30 cellular contexts compared by ENCODE assay signal in genomic region chr5:49953-50544, GRCh38. TPM values are rescaled to one million over a fixed set of nuclear protein-coding genes. Genes with fewer than 3 reads are reported as not detected.
"Had no signal": no experiment of that assay in that cellular context is flagged by ENCODE, and none has a peak within 500 bp of the region (broad histone marks: within the 10 kb centered on the region; RNA-seq: fewer than 3 reads in every experiment).

No MANE protein-coding gene starts in this region.

- H3K9me3 ChIP-seq: adrenal gland, body of pancreas, gastrocnemius medialis, heart left ventricle had no signal

- H3K36me3 ChIP-seq: adrenal gland, esophagus muscularis mucosa, gastrocnemius medialis, heart left ventricle, WERI-Rb-1 had no signal

- H3K36me3 Mint-ChIP-seq: activated naive CD4-positive, alpha-beta T cell treated with anti-CD3 and anti-CD28 coated beads, Interleukin-2, amount 50 U/mL, for 24 hours; activated naive CD8-positive, alpha-beta T cell treated with anti-CD3 and anti-CD28 coated beads for 36 hours had no signal

- H3K4me1 Mint-ChIP-seq: activated naive CD4-positive, alpha-beta T cell treated with anti-CD3 and anti-CD28 coated beads, Interleukin-2, amount 50 U/mL, for 24 hours; activated naive CD8-positive, alpha-beta T cell treated with anti-CD3 and anti-CD28 coated beads for 36 hours; activated naive CD8-positive, alpha-beta T cell treated with anti-CD3 and anti-CD28 coated beads, Interleukin-2, amount 50 U/mL, for 24 hours had no signal

- H3K4me3 Mint-ChIP-seq: activated B cell treated with CpG ODN at 0.5 μM for 24 hours; activated CD8-positive, alpha-beta T cell treated with anti-CD3 and anti-CD28 coated beads for 36 hours; activated naive CD4-positive, alpha-beta T cell treated with anti-CD3 and anti-CD28 coated beads for 36 hours; activated naive CD4-positive, alpha-beta T cell treated with anti-CD3 and anti-CD28 coated beads, Interleukin-2, amount 50 U/mL, for 24 hours; activated naive CD8-positive, alpha-beta T cell treated with anti-CD3 and anti-CD28 coated beads for 36 hours; activated naive CD8-positive, alpha-beta T cell treated with anti-CD3 and anti-CD28 coated beads, Interleukin-2, amount 50 U/mL, for 24 hours; activated T-cell treated with anti-CD3 and anti-CD28 coated beads, Interleukin-2, amount 50 U/mL, for 4 hours; activated T-helper 17 cell treated with anti-CD3 and anti-CD28 coated beads, Interleukin-2, amount 50 U/mL, for 72 hours; effector memory CD8-positive, alpha-beta T cell; T-helper 1 cell treated with Interleukin-12 subunit alpha and Interleukin-12 subunit beta and Interleukin-4 antibody, amounts not matched to agents 30 μg/mL and 1 μg/mL, for 36 hours had no signal

- DNase-seq: activated B cell treated with CpG ODN at 0.5 μM for 24 hours; activated CD4-positive, alpha-beta T cell treated with anti-CD3 and anti-CD28 coated beads for 48 hours; activated CD4-positive, alpha-beta T cell treated with anti-CD3 and anti-CD28 coated beads, Interleukin-2, amount 50 U/mL, for 1 hour; activated CD4-positive, alpha-beta T cell treated with anti-CD3 and anti-CD28 coated beads, Interleukin-2, amount 50 U/mL, for 48 hours; activated CD8-positive, alpha-beta memory T cell treated with anti-CD3 and anti-CD28 coated beads for 24 hours; activated CD8-positive, alpha-beta T cell treated with anti-CD3 and anti-CD28 coated beads for 36 hours; activated effector memory CD4-positive, alpha-beta T cell treated with anti-CD3 and anti-CD28 coated beads, Interleukin-2, amount 50 U/mL, for 16 hours; activated naive CD4-positive, alpha-beta T cell treated with anti-CD3 and anti-CD28 coated beads for 36 hours; activated naive CD8-positive, alpha-beta T cell treated with anti-CD3 and anti-CD28 coated beads for 36 hours; activated naive CD8-positive, alpha-beta T cell treated with anti-CD3 and anti-CD28 coated beads, Interleukin-2, amount 50 U/mL, for 24 hours; activated T-cell treated with anti-CD3 and anti-CD28 coated beads, Interleukin-2, amount 50 U/mL, for 4 hours; adrenal gland; cortex of kidney; dermis blood vessel endothelial cell; effector CD4-positive, alpha-beta T cell; effector memory CD8-positive, alpha-beta T cell; erythroblast; foreskin keratinocyte; gastrocnemius medialis; heart left ventricle; T-helper 9 cell; WERI-Rb-1 had no signal

- H3K27ac Mint-ChIP-seq: activated B cell treated with CpG ODN at 0.5 μM for 24 hours; activated CD8-positive, alpha-beta T cell treated with anti-CD3 and anti-CD28 coated beads for 36 hours; activated naive CD4-positive, alpha-beta T cell treated with anti-CD3 and anti-CD28 coated beads for 36 hours; activated naive CD4-positive, alpha-beta T cell treated with anti-CD3 and anti-CD28 coated beads, Interleukin-2, amount 50 U/mL, for 24 hours; activated naive CD8-positive, alpha-beta T cell treated with anti-CD3 and anti-CD28 coated beads for 36 hours; activated naive CD8-positive, alpha-beta T cell treated with anti-CD3 and anti-CD28 coated beads, Interleukin-2, amount 50 U/mL, for 24 hours; activated T-helper 17 cell treated with anti-CD3 and anti-CD28 coated beads, Interleukin-2, amount 50 U/mL, for 72 hours; effector memory CD8-positive, alpha-beta T cell; T-helper 1 cell treated with Interleukin-12 subunit alpha and Interleukin-12 subunit beta and Interleukin-4 antibody, amounts not matched to agents 30 μg/mL and 1 μg/mL, for 36 hours had no signal

- H3K4me3 ChIP-seq: adrenal gland, body of pancreas, esophagus muscularis mucosa, gastrocnemius medialis, heart left ventricle had no signal

- FAIRE-seq: colon had no signal

- H3K27ac ChIP-seq: adrenal gland, body of pancreas, esophagus muscularis mucosa, foreskin keratinocyte, gastrocnemius medialis, heart left ventricle, WERI-Rb-1 had no signal

- H3K27me3 ChIP-seq: body of pancreas had no signal

- ATAC-seq: activated CD4-positive, CD25-positive, alpha-beta regulatory T cell treated with anti-CD3 and anti-CD28 coated beads, Interleukin-2, amount 50 U/mL, for 24 hours; activated CD8-positive, alpha-beta T cell treated with anti-CD3 and anti-CD28 coated beads for 36 hours; activated naive CD8-positive, alpha-beta T cell treated with anti-CD3 and anti-CD28 coated beads, Interleukin-2, amount 50 U/mL, for 24 hours; activated T-cell treated with anti-CD3 and anti-CD28 coated beads, Interleukin-2, amount 50 U/mL, for 4 hours; activated T-helper 17 cell treated with anti-CD3 and anti-CD28 coated beads, Interleukin-2, amount 50 U/mL, for 72 hours; body of pancreas; effector memory CD8-positive, alpha-beta T cell; foreskin keratinocyte; gastrocnemius medialis; heart left ventricle had no signal

- H3K4me1 ChIP-seq: adrenal gland had no signal

RNA-seq across cellular contexts. Expression of gene PLEKHG4B, which starts 41.9 kb away (rescaled TPM):
- total RNA-seq: activated B cell treated with CpG ODN at 0.5 μM for 24 hours; activated CD8-positive, alpha-beta T cell treated with anti-CD3 and anti-CD28 coated beads for 36 hours; activated naive CD4-positive, alpha-beta T cell treated with anti-CD3 and anti-CD28 coated beads for 36 hours; dermis blood vessel endothelial cell; foreskin keratinocyte; gastrocnemius medialis; T-helper 2 cell treated with Interferon-gamma antibody and Interleukin-4, amounts not matched to agents 100 ng/mL and 5 ng/mL, for 36 hours had no signal
- polyA plus RNA-seq: foreskin keratinocyte, heart left ventricle had no signal
